8 cellular contexts compared by ENCODE assay signal in genomic region chr18:58225101-58225500, GRCh38.
DNase-seq lines count a peak whose midpoint lies in the region; ATAC-seq lines count a peak whose summit lies in the region.

No MANE protein-coding gene starts in this region.

- DNase-seq in activated naive CD4-positive, alpha-beta T cell treated with anti-CD3 and anti-CD28 coated beads, Interleukin-2, amount 50 U/mL, for 16 hours: peak; percentile 42
- peak; percentile 44 for DNase-seq in stimulated activated CD4-positive, alpha-beta T cell treated with anti-CD3 and anti-CD28 coated beads, Interleukin-4, amount 100 ng/mL, for 24 hours
- DNase-seq in activated gamma-delta T cell (lab: John Stamatoyannopoulos, UW): no peak
- DNase-seq in Kasumi-1 (lab: John Stamatoyannopoulos, UW): no peak
- DNase-seq in NCI-H82 treated with DMSO at 0.1 percent for 48 hours (lab: John Stamatoyannopoulos, UW; ENCODE audit: unreplicated experiment): no peak
- DNase-seq in NCI-H345 treated with DMSO at 0.1 percent for 48 hours (lab: John Stamatoyannopoulos, UW; ENCODE audit: unreplicated experiment): no peak

- ATAC-seq in GM19025 (IDR thresholded peaks at IDR 0.05; ENCODE audit: low read depth, unreplicated experiment) (peak; percentile 87), HG02840 (IDR thresholded peaks at IDR 0.05; ENCODE audit: low FRiP score, unreplicated experiment) (peak; percentile 84)

Comparison
In these comparisons a context has a peak if more than half of its experiments do, and no peak if none do; other contexts are left out.
1. DNase-seq: peak in activated naive CD4-positive, alpha-beta T cell treated with anti-CD3 and anti-CD28 coated beads, Interleukin-2, amount 50 U/mL, for 16 hours (single experiment) and stimulated activated CD4-positive, alpha-beta T cell treated with anti-CD3 and anti-CD28 coated beads, Interleukin-4, amount 100 ng/mL, for 24 hours (single experiment); none in activated gamma-delta T cell (single experiment), Kasumi-1 (0 of 2), NCI-H82 treated with DMSO at 0.1 percent for 48 hours (single experiment) and NCI-H345 treated with DMSO at 0.1 percent for 48 hours (single experiment).